Comparison of ENCODE assay signal across 8 cellular contexts in the genomic region with DNA sequence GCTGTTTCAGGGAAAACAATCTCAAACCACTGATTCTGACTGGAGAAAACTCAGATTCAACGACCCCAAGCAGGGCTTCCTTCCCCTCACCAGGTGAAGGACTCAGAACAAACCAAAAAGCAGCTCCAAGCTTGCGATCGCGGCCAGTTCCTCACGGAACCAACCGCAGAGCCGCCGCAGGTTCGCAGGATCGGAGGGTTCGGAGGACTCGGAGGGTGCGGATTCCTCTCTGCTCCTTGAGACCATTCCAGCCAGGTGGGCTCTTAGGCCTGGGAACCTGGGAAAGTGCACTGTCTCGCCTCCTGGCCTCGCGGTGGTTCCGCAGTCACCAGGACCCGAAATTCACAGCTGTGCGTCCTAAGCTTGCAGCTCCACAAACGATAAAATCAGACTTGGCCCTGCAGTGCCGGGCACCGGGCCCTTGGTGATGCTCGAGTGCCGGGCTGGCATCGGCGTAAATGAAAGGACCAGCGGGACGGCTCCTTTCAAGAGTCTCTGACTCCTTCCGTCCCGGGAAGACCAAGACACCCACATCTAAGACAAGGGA.
DNase-seq lines count a peak whose midpoint lies in the region; ATAC-seq, FAIRE-seq and TF ChIP-seq lines count a peak whose summit lies in the region.

No MANE protein-coding gene starts in this region.

- no peaks in the 10 kb centered on the region for H4K20me1 ChIP-seq in GM12878 (ENCODE audit: control insufficient read depth, insufficient read depth)

- RAD21 ChIA-PET in GM12878 (lab: Charles Lee; ENCODE audit: unreplicated experiment), result interaction anchor here (0.6 to 2.2 kb wide), 19 partner anchors 10 to 1250 kb away, joined by 3 to 9 read pairs (median 4); a partner anchor contains a TSS

- H3K4me1 ChIP-seq in GM12878 (ENCODE audit: control insufficient read depth, insufficient read depth, low read length) (no peaks in the 10 kb centered on the region), gastrocnemius medialis (peaks cover 5% of the 10 kb centered on the region in 2 donors)

- peak overlapping the region; percentile 86 for H3K4me2 ChIP-seq in GM12878 (ENCODE audit: control insufficient read depth, insufficient read depth)

- intact Hi-C loops in GM12878 (cut with micrococcal nuclease; ENCODE audit: unreplicated experiment) (loop anchor here (5.0 kb wide), 1 partner anchor 325 kb away; no protein-coding TSS in a partner anchor), gastrocnemius medialis (cut with DNase I; ENCODE audit: low total_unique reads) (loop anchor here (5.0 to 10.0 kb wide), 6 partner anchors 45 to 863 kb away; a partner anchor contains a TSS)

- no peak for TF ChIP-seq EP300 in GM12878 (IDR thresholded peaks at IDR 0.05; ENCODE audit: borderline replicate concordance in 1 of 2, control insufficient read depth in 1 of 2, low read depth in 2 of 2, low read length in 2 of 2)

- peak; percentile 65 to 72 (median 70) for TF ChIP-seq CTCF in GM12878 (IDR thresholded peaks at IDR 0.05 in 2 of 3, conservative IDR thresholded peaks at IDR 0.05 in 1 of 3; ENCODE audit: control insufficient read depth in 2 of 3, extremely low read depth in 1 of 3, insufficient read depth in 1 of 3, low read depth in 3 of 3, low read length in 3 of 3)
- TF ChIP-seq CTCF in gastrocnemius medialis (IDR thresholded peaks at IDR 0.05 in 4 of 5, conservative IDR thresholded peaks at IDR 0.05 in 1 of 5), result peak in 2 of 5 experiments; percentile 30 to 48

- FAIRE-seq in GM12891 (lab: Jason Lieb, UNC) (no peak), GM12878 (lab: Jason Lieb, UNC) (peak; percentile 31)

- WGBS in GM12878 (ENCODE audit: insufficient coverage, insufficient replicate concordance, low lambda C conversion rate, missing lambda C conversion rate), result 4% methylated on average over 30 of the region's 30 CpGs

- H3K36me3 ChIP-seq in GM12878 (ENCODE audit: control insufficient read depth in 2 of 2, insufficient read depth in 2 of 2, low read length in 1 of 2) (no peaks in the 10 kb centered on the region), gastrocnemius medialis (no peaks in the 10 kb centered on the region)

- POLR2A ChIA-PET in GM12878 (lab: Charles Lee), result interaction anchor here (0.6 to 1.5 kb wide), 11 partner anchors 14 to 1657 kb away, joined by 3 to 7 read pairs (median 3); no protein-coding TSS in a partner anchor

- peak overlapping the region; percentile 89 for H2AFZ ChIP-seq in GM12878 (ENCODE audit: control insufficient read depth, low read depth, low read length)

- CTCF ChIA-PET in GM12878 (lab: Yijun Ruan, JAX), result interaction anchor here (0.7 to 4.3 kb wide), 23 partner anchors 8 to 1179 kb away, joined by 3 to 27 read pairs (median 4); no protein-coding TSS in a partner anchor

- no peaks in the 10 kb centered on the region for H3K79me2 ChIP-seq in GM12878 (ENCODE audit: control insufficient read depth, insufficient read depth, low read length)

- TF ChIP-seq RAD21 in GM12878 (IDR thresholded peaks at IDR 0.05; ENCODE audit: insufficient read depth, low read depth, low read length), result peak; percentile 54

- H3K27me3 ChIP-seq in GM12878 (replicated peaks in 1 of 2; ENCODE audit: control insufficient read depth in 2 of 2, insufficient read depth in 2 of 2, low read length in 1 of 2) (no peaks in the 10 kb centered on the region), gastrocnemius medialis (peaks cover 0 to 2% (median 0%) of the 10 kb centered on the region in 3 donors)

- H3K9ac ChIP-seq in GM12878 (ENCODE audit: control insufficient read depth, insufficient read depth, low read length), result peak overlapping the region; percentile 98

- SMC1A ChIA-PET in GM12878 (lab: Charles Lee; ENCODE audit: uncharacterized antibody, unreplicated experiment), result interaction anchor here (0.6 to 2.6 kb wide), 15 partner anchors 10 to 911 kb away, joined by 3 to 10 read pairs (median 3); a partner anchor contains a TSS

- DNase-seq in GM12891 (ENCODE audit: insufficient read length, low spot score), result peak; percentile 50
- peak; percentile 56 for DNase-seq in NCI-H1105 (lab: John Stamatoyannopoulos, UW)
- DNase-seq in T-helper 9 cell, result peak; percentile 48
- DNase-seq in GM12878 (ENCODE audit: low read depth, low spot score), result no peak
- DNase-seq in gastrocnemius medialis, result peak; percentile 29 to 55
- no peak for DNase-seq in foreskin melanocyte

- ATAC-seq in HG02623 (IDR thresholded peaks at IDR 0.05; ENCODE audit: unreplicated experiment), result peak; percentile 59
- ATAC-seq in GM12878, result peak; percentile 89
- peak; percentile 68 to 74 for ATAC-seq in gastrocnemius medialis

- in situ Hi-C loops in GM12878 (cut with MboI) (no loop called here), gastrocnemius medialis (cut with MboI; ENCODE audit: low sequenced_read_pairs in 4 of 4) (loop anchor here in 3 of 4 donors (10.0 to 25.0 kb wide), 3 partner anchors 297 to 717 kb away; a partner anchor contains a TSS)

- H3K27ac ChIP-seq in GM12878 (ENCODE audit: control insufficient read depth, insufficient read depth), result peak overlapping the region; percentile 93
- peak overlapping the region; percentile 55 to 72 (median 62) for H3K27ac ChIP-seq in gastrocnemius medialis

- TF ChIP-seq POLR2A in GM12891 (IDR thresholded peaks at IDR 0.05; ENCODE audit: low read depth, low read length) (no peak), GM12878 (IDR thresholded peaks at IDR 0.05; ENCODE audit: low read depth, low read length) (no peak), gastrocnemius medialis (IDR thresholded peaks at IDR 0.05) (no peak)

- H3K4me3 ChIP-seq in GM12878, result peak overlapping the region; percentile 89
- peak overlapping the region; percentile 95 for H3K4me3 ChIP-seq in iPS-11a (ENCODE audit: low read depth, low read length)
- H3K4me3 ChIP-seq in gastrocnemius medialis, result peak overlapping the region; percentile 81 to 92 (median 84)

- no peaks in the 10 kb centered on the region for H3K9me3 ChIP-seq in GM12878 (replicated peaks; ENCODE audit: control insufficient read depth, insufficient read depth, low read length)
- no peaks in the 10 kb centered on the region for H3K9me3 ChIP-seq in gastrocnemius medialis

- BruUV-seq in GM12878 (replicated peaks; lab: Mats Ljungman, UMichigan), result TSS peak; percentile 79

TF ChIP-seq in GM12891, 5 proteins besides CTCF, POLR2A, EP300 and RAD21:
- no peak for TF ChIP-seq PAX5 (IDR thresholded peaks at IDR 0.05; ENCODE audit: insufficient read depth, low read length, severe bottlenecking)
- TF ChIP-seq SPI1 (IDR thresholded peaks at IDR 0.05; ENCODE audit: low read depth, low read length), result no peak
- no peak for TF ChIP-seq POLR2AphosphoS5 (IDR thresholded peaks at IDR 0.05; ENCODE audit: low read depth, low read length)
- no peak for TF ChIP-seq POU2F2 (IDR thresholded peaks at IDR 0.05; ENCODE audit: low read depth, low read length)
- no peak for TF ChIP-seq TAF1 (IDR thresholded peaks at IDR 0.05; ENCODE audit: low read depth, low read length)

TF ChIP-seq in GM12878, 131 proteins besides CTCF, POLR2A, EP300 and RAD21 (continues in another document):
- no peak for TF ChIP-seq MXI1 (IDR thresholded peaks at IDR 0.05; ENCODE audit: low read depth, low read length)
- TF ChIP-seq, protein P1, sequence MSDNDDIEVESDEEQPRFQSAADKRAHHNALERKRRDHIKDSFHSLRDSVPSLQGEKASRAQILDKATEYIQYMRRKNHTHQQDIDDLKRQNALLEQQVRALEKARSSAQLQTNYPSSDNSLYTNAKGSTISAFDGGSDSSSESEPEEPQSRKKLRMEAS (IDR thresholded peaks at IDR 0.05; ENCODE audit: low read depth, low read length), result peak; percentile 51; the same call in 1 of the 2 replicates
- no peak for TF ChIP-seq SUPT20H (IDR thresholded peaks at IDR 0.05; ENCODE audit: borderline replicate concordance, control insufficient read depth, low read depth, low read length)
- TF ChIP-seq, protein P2, sequence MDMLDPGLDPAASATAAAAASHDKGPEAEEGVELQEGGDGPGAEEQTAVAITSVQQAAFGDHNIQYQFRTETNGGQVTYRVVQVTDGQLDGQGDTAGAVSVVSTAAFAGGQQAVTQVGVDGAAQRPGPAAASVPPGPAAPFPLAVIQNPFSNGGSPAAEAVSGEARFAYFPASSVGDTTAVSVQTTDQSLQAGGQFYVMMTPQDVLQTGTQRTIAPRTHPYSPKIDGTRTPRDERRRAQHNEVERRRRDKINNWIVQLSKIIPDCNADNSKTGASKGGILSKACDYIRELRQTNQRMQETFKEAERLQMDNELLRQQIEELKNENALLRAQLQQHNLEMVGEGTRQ (IDR thresholded peaks at IDR 0.05; ENCODE audit: borderline replicate concordance, low read depth, low read length), result no peak
- TF ChIP-seq SIN3A (IDR thresholded peaks at IDR 0.05; ENCODE audit: low read depth, low read length), result 0 out of 2 replicates have a peak, but pooled peaks have one; percentile 34
- no peak for TF ChIP-seq TCF7 (IDR thresholded peaks at IDR 0.05; ENCODE audit: borderline replicate concordance)
- no peak for TF ChIP-seq CREB1 (IDR thresholded peaks at IDR 0.05; ENCODE audit: low read depth)
- TF ChIP-seq, protein P3, sequence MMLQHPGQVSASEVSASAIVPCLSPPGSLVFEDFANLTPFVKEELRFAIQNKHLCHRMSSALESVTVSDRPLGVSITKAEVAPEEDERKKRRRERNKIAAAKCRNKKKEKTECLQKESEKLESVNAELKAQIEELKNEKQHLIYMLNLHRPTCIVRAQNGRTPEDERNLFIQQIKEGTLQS (IDR thresholded peaks at IDR 0.05; ENCODE audit: borderline replicate concordance, extremely low read depth, low read depth, low read length), result no peak
- no peak for TF ChIP-seq ETV6 (conservative IDR thresholded peaks at IDR 0.05 in 1 of 2, IDR thresholded peaks at IDR 0.05 in 1 of 2; ENCODE audit: borderline replicate concordance in 1 of 2, low read depth in 1 of 2)
- no peak for TF ChIP-seq YBX1 (IDR thresholded peaks at IDR 0.05)
- no peak for TF ChIP-seq MTA3 (IDR thresholded peaks at IDR 0.05; ENCODE audit: borderline replicate concordance, low read length)

Comparison
In these comparisons a context has a peak if more than half of its experiments do, and no peak if none do; other contexts are left out.
1. DNase-seq: peak in GM12891 (single experiment), NCI-H1105 (single experiment), T-helper 9 cell (single experiment) and gastrocnemius medialis (2 of 2); none in GM12878 (single experiment) and foreskin melanocyte (single experiment).
2. Peak in every context shown above with its lines, with median percentiles within 50 percentile points of each other: ATAC-seq and H3K4me3 ChIP-seq.